In genomic region chr21:46264690-46265144, GRCh38 we compare ENCODE assay signal across 21 cellular contexts. TPM values are rescaled to one million over a fixed set of nuclear protein-coding genes. Genes with fewer than 3 reads are reported as not detected.
DNase-seq lines count a peak whose midpoint lies in the region; ATAC-seq and TF ChIP-seq lines count a peak whose summit lies in the region.
"Had no signal": no experiment of that assay in that cellular context is flagged by ENCODE, and none has a peak within 500 bp of the region (broad histone marks: within the 10 kb centered on the region; RNA-seq: fewer than 3 reads in every experiment).

No MANE protein-coding gene starts in this region.

- H3K27me3 ChIP-seq in H7 (ENCODE audit: control insufficient read depth, insufficient read depth, low read length): no peaks in the 10 kb centered on the region
- H3K27me3 ChIP-seq in naive thymus-derived CD4-positive, alpha-beta T cell (ENCODE audit: control insufficient read depth in 2 of 2, insufficient read depth in 2 of 2, low read length in 2 of 2): no peaks in the 10 kb centered on the region
- H3K27me3 ChIP-seq: gastroesophageal sphincter, MG63, suprapubic skin had no signal

- DNase-seq in H7 (peak; percentile 68), WTC11 (ENCODE audit: low spot score) (peak; percentile 26), hippocampal formation (lab: John Stamatoyannopoulos, UW) (no peak)
- no peak for DNase-seq in naive thymus-derived CD4-positive, alpha-beta T cell
- DNase-seq: activated CD4-positive, alpha-beta memory T cell treated with anti-CD3 and anti-CD28 coated beads for 36 hours; activated T-cell treated with anti-CD3 and anti-CD28 coated beads, Interleukin-2, amount 50 U/mL, for 72 hours; dermis blood vessel endothelial cell; MG63; naive thymus-derived CD8-positive, alpha-beta T cell; NCI-H187 treated with DMSO at 0.1 percent for 48 hours; NCI-H446; small intestine; stimulated activated CD4-positive, alpha-beta T cell treated with anti-CD3 and anti-CD28 coated beads, Interleukin-4, amount 100 ng/mL, for 24 hours; T-helper 1 cell had no signal

- H3K27me3 Mint-ChIP-seq in WTC11 (ENCODE audit: low read depth): no peaks in the 10 kb centered on the region
- H3K27me3 Mint-ChIP-seq in naive thymus-derived CD4-positive, alpha-beta T cell: no peaks in the 10 kb centered on the region
- H3K27me3 Mint-ChIP-seq: activated CD4-positive, alpha-beta memory T cell treated with anti-CD3 and anti-CD28 coated beads for 36 hours; activated naive CD8-positive, alpha-beta T cell; naive thymus-derived CD8-positive, alpha-beta T cell had no signal

- H3K9me3 ChIP-seq in naive thymus-derived CD4-positive, alpha-beta T cell (ENCODE audit: control insufficient read depth in 2 of 3, low read length in 3 of 3): no peaks in the 10 kb centered on the region
- H3K9me3 ChIP-seq: gastroesophageal sphincter, MG63, suprapubic skin had no signal

- no peaks in the 10 kb centered on the region for H3K4me1 Mint-ChIP-seq in WTC11
- peaks cover 0 to 5% (median 0%) of the 10 kb centered on the region in 7 donors for H3K4me1 Mint-ChIP-seq in naive thymus-derived CD4-positive, alpha-beta T cell

- peaks cover 47% of the 10 kb centered on the region for H3K36me3 ChIP-seq in H7 (replicated peaks; ENCODE audit: control insufficient read depth, insufficient read depth, low read length)
- H3K36me3 ChIP-seq in naive thymus-derived CD4-positive, alpha-beta T cell (ENCODE audit: control insufficient read depth in 2 of 3, insufficient read depth in 3 of 3, low read length in 3 of 3): peaks cover 8 to 92% (median 16%) of the 10 kb centered on the region in 3 experiments

- TF ChIP-seq CTCF in WTC11 (IDR thresholded peaks at IDR 0.05): no peak

- H3K9me3 Mint-ChIP-seq in WTC11: no peaks in the 10 kb centered on the region
- H3K9me3 Mint-ChIP-seq in naive thymus-derived CD4-positive, alpha-beta T cell: no peaks in the 10 kb centered on the region
- H3K9me3 Mint-ChIP-seq: activated CD4-positive, alpha-beta memory T cell treated with anti-CD3 and anti-CD28 coated beads for 36 hours; activated T-cell treated with anti-CD3 and anti-CD28 coated beads, Interleukin-2, amount 50 U/mL, for 72 hours; naive thymus-derived CD8-positive, alpha-beta T cell had no signal

- peaks cover 55% of the 10 kb centered on the region for H3K36me3 Mint-ChIP-seq in WTC11
- peaks cover 10 to 40% (median 18%) of the 10 kb centered on the region in 5 donors for H3K36me3 Mint-ChIP-seq in naive thymus-derived CD4-positive, alpha-beta T cell

- ATAC-seq in WTC11 (peak; percentile 52), GM21390 (IDR thresholded peaks at IDR 0.05; ENCODE audit: unreplicated experiment) (no peak), HG03571 (IDR thresholded peaks at IDR 0.05; ENCODE audit: unreplicated experiment) (no peak)
- peak; percentile 10 for ATAC-seq in naive thymus-derived CD4-positive, alpha-beta T cell
- ATAC-seq: activated T-cell treated with anti-CD3 and anti-CD28 coated beads, Interleukin-2, amount 50 U/mL, for 72 hours; gastroesophageal sphincter; naive thymus-derived CD8-positive, alpha-beta T cell had no signal

- H3K4me1 ChIP-seq in naive thymus-derived CD4-positive, alpha-beta T cell (ENCODE audit: control insufficient read depth in 2 of 2, insufficient read depth in 2 of 2, low read length in 2 of 2): no peaks in the 10 kb centered on the region
- H3K4me1 ChIP-seq: gastroesophageal sphincter, suprapubic skin had no signal

- no peak overlapping the region for H3K27ac Mint-ChIP-seq in WTC11
- H3K27ac Mint-ChIP-seq in naive thymus-derived CD4-positive, alpha-beta T cell: no peak overlapping the region
- H3K27ac Mint-ChIP-seq: activated CD4-positive, alpha-beta memory T cell treated with anti-CD3 and anti-CD28 coated beads for 36 hours; activated naive CD8-positive, alpha-beta T cell; activated T-cell treated with anti-CD3 and anti-CD28 coated beads, Interleukin-2, amount 50 U/mL, for 72 hours had no signal

- no peak overlapping the region for H3K4me3 ChIP-seq in H7 (ENCODE audit: insufficient read depth, low read depth, low read length)
- H3K4me3 ChIP-seq in naive thymus-derived CD4-positive, alpha-beta T cell (ENCODE audit: low read length): no peak overlapping the region
- H3K4me3 ChIP-seq: gastroesophageal sphincter, lung, MG63, suprapubic skin had no signal

- POLR2A ChIA-PET in WTC11 (lab: Charles Lee): no interaction called here
- POLR2A ChIA-PET in naive thymus-derived CD4-positive, alpha-beta T cell (lab: Charles Lee): no interaction called here

- CTCF ChIA-PET in WTC11 (lab: Charles Lee): no interaction called here
- CTCF ChIA-PET in naive thymus-derived CD4-positive, alpha-beta T cell (lab: Charles Lee): no interaction called here

- H3K4me3 Mint-ChIP-seq in WTC11: no peak overlapping the region
- H3K4me3 Mint-ChIP-seq in naive thymus-derived CD4-positive, alpha-beta T cell: no peak overlapping the region
- H3K4me3 Mint-ChIP-seq: activated CD4-positive, alpha-beta memory T cell treated with anti-CD3 and anti-CD28 coated beads for 36 hours; activated naive CD8-positive, alpha-beta T cell; activated T-cell treated with anti-CD3 and anti-CD28 coated beads, Interleukin-2, amount 50 U/mL, for 72 hours; naive thymus-derived CD8-positive, alpha-beta T cell had no signal

- intact Hi-C loops in naive thymus-derived CD4-positive, alpha-beta T cell (cut with micrococcal nuclease): no loop called here

- H3K27ac ChIP-seq in naive thymus-derived CD4-positive, alpha-beta T cell (ENCODE audit: low read depth, low read length): no peak overlapping the region
- H3K27ac ChIP-seq: gastroesophageal sphincter, suprapubic skin, VCaP had no signal

TF ChIP-seq in WTC11, 78 proteins besides CTCF, POLR2A, EP300 and RAD21:
- TF ChIP-seq ZNF232 (CRISPR knock-in tag; IDR thresholded peaks at IDR 0.05) (no peak), FOXP4 (CRISPR knock-in tag; IDR thresholded peaks at IDR 0.05) (no peak), ERG (CRISPR knock-in tag; IDR thresholded peaks at IDR 0.05) (no peak)

RNA-seq across cellular contexts. Expression of gene MCM3AP, which starts 20.7 kb away (rescaled TPM):
- total RNA-seq in H7 (2014; rRNA removed; shearing (Covaris generic)): 84.8 and 112 TPM in 2 replicates
- 136 to 167 TPM (median 136 TPM) in 3 replicates for total RNA-seq in WTC11 (2021)
- 100 to 1,000 TPM; 121 to 175 (median 144) TPM for total RNA-seq in naive thymus-derived CD4-positive, alpha-beta T cell
- 10 to 100 TPM; 37.3 to 90.6 TPM for polyA plus RNA-seq in naive thymus-derived CD4-positive, alpha-beta T cell

RNA-seq across cellular contexts. Expression of gene YBEY, which starts 21.4 kb away (rescaled TPM):
- 28.0 and 35.0 TPM in 2 replicates for total RNA-seq in H7 (2014; rRNA removed; shearing (Covaris generic))
- total RNA-seq in WTC11 (2021): 24.6 to 29.2 TPM (median 27.4 TPM) in 3 replicates
- total RNA-seq in naive thymus-derived CD4-positive, alpha-beta T cell: 10 to 100 TPM in 4 of 5 experiments, 1 to 10 TPM in 1; 8.8 to 16.7 (median 15.6) TPM
- polyA plus RNA-seq in naive thymus-derived CD4-positive, alpha-beta T cell: 10 to 100 TPM; 12.3 to 20.1 TPM

RNA-seq across cellular contexts. Expression of gene LSS, which starts 36.1 kb away (rescaled TPM):
- total RNA-seq in H7 (2014; rRNA removed; shearing (Covaris generic)): 44.6 and 53.3 TPM in 2 replicates
- 79.9 to 101 TPM (median 92.6 TPM) in 3 replicates for total RNA-seq in WTC11 (2021)
- 10 to 100 TPM; 41.3 to 64.4 (median 44.9) TPM for total RNA-seq in naive thymus-derived CD4-positive, alpha-beta T cell
- 10 to 100 TPM; 10.7 to 15.2 TPM for polyA plus RNA-seq in naive thymus-derived CD4-positive, alpha-beta T cell

RNA-seq across cellular contexts. Expression of gene C21orf58, which starts 59.0 kb away (rescaled TPM):
- 16.8 and 26.4 TPM in 2 replicates for total RNA-seq in H7 (2014; rRNA removed; shearing (Covaris generic))
- total RNA-seq in WTC11 (2021): 31.5 to 35.1 TPM (median 32.7 TPM) in 3 replicates
- total RNA-seq in naive thymus-derived CD4-positive, alpha-beta T cell: 10 to 100 TPM in 1 of 5 experiments, 1 to 10 TPM in 4; 5.0 to 38.4 (median 9.0) TPM
- polyA plus RNA-seq in naive thymus-derived CD4-positive, alpha-beta T cell: 1 to 10 TPM in 1 of 2 donors, under 1 TPM in 1; 0.59 to 1.0 TPM

RNA-seq across cellular contexts. Expression of gene PCNT, which starts 59.2 kb away (rescaled TPM):
- 20.7 and 37.7 TPM in 2 replicates for total RNA-seq in H7 (2014; rRNA removed; shearing (Covaris generic))
- total RNA-seq in WTC11 (2021): 40.6 to 46.4 TPM (median 41.0 TPM) in 3 replicates
- 10 to 100 TPM; 53.3 to 68.2 (median 56.2) TPM for total RNA-seq in naive thymus-derived CD4-positive, alpha-beta T cell
- 10 to 100 TPM; 13.7 to 29.6 TPM for polyA plus RNA-seq in naive thymus-derived CD4-positive, alpha-beta T cell

Comparison
In these comparisons a context has a peak if more than half of its experiments do, and no peak if none do; other contexts are left out.
1. DNase-seq: peak in H7 (single experiment) and WTC11 (single experiment); none in naive thymus-derived CD4-positive, alpha-beta T cell (0 of 9) and hippocampal formation (0 of 2).
2. ATAC-seq: peak in WTC11 (single experiment) and naive thymus-derived CD4-positive, alpha-beta T cell (single experiment); none in GM21390 (single experiment) and HG03571 (single experiment).